ENCODE assay signal across 13 cellular contexts in genomic region chr20:38023181-38024085, GRCh38. TPM values are rescaled to one million over a fixed set of nuclear protein-coding genes. Genes with fewer than 3 reads are reported as not detected.
DNase-seq lines count a peak whose midpoint lies in the region; ATAC-seq, FAIRE-seq and TF ChIP-seq lines count a peak whose summit lies in the region.
"Had no signal": no experiment of that assay in that cellular context is flagged by ENCODE, and none has a peak within 500 bp of the region (broad histone marks: within the 10 kb centered on the region; RNA-seq: fewer than 3 reads in every experiment).

No MANE protein-coding gene starts in this region.

- H3K79me2 ChIP-seq in HepG2 (ENCODE audit: insufficient read depth, low read length): peaks cover 95% of the 10 kb centered on the region
- H3K79me2 ChIP-seq in MM.1S (ENCODE audit: low read length): peaks cover 96% of the 10 kb centered on the region

- POLR2A ChIA-PET in WTC11 (lab: Charles Lee) (no interaction called here), HepG2 (lab: Yijun Ruan, JAX) (interaction anchor here (2.5 kb wide), 1 partner anchor 10 kb away, joined by 23 read pairs; the partner anchor contains the start of genes RPRD1B and TTI1)

- CTCF ChIA-PET in WTC11 (lab: Charles Lee): no interaction called here
- CTCF ChIA-PET in HepG2 (lab: Yijun Ruan, JAX; ENCODE audit: low intra/inter-chr PET ratio, low total read pairs): no interaction called here

- peak; percentile 32 for FAIRE-seq in HepG2 (lab: Jason Lieb, UNC)
- FAIRE-seq: urothelium cell line had no signal

- H3K4me1 Mint-ChIP-seq in WTC11: peaks cover 9% of the 10 kb centered on the region

- H3K4me2 ChIP-seq in HepG2 (ENCODE audit: low read depth, low read length) (peak overlapping the region; percentile 29; the same call in 1 of the 2 replicates), MM.1S (ENCODE audit: low read depth, low read length) (no peak overlapping the region)

- TF ChIP-seq CTCF in WTC11 (IDR thresholded peaks at IDR 0.05): no peak
- TF ChIP-seq CTCF in HepG2 (CRISPR knock-in tag; IDR thresholded peaks at IDR 0.05): no peak
- TF ChIP-seq CTCF in MM.1S (IDR thresholded peaks at IDR 0.05; ENCODE audit: low read length): no peak
- TF ChIP-seq CTCF in colonic mucosa (IDR thresholded peaks at IDR 0.05): no peak

- 71% methylated on average over 5 of the region's 5 CpGs for WGBS in HepG2 (ENCODE audit: low lambda C conversion rate)

- H4K20me1 ChIP-seq in HepG2 (ENCODE audit: insufficient read depth, low read length): 0 out of 2 replicates have a peak, but pooled peaks cover 3% of the 10 kb centered on the region
- H4K20me1 ChIP-seq in MM.1S (ENCODE audit: insufficient read depth, low read length): no peaks in the 10 kb centered on the region

- BruUV-seq in HepG2 (replicated peaks; lab: Mats Ljungman, UMichigan): TSS peak; percentile 31

- no peaks in the 10 kb centered on the region for H3K27me3 Mint-ChIP-seq in WTC11 (ENCODE audit: low read depth)
- H3K27me3 Mint-ChIP-seq: activated CD4-positive, alpha-beta memory T cell treated with anti-CD3 and anti-CD28 coated beads for 36 hours; naive B cell had no signal

- H2AFZ ChIP-seq in HepG2 (ENCODE audit: low read length) (no peak overlapping the region), MM.1S (ENCODE audit: low read length) (no peak overlapping the region)

- H3K4me1 ChIP-seq in HepG2 (ENCODE audit: insufficient read depth, low read length) (peaks cover 48% of the 10 kb centered on the region), MM.1S (ENCODE audit: low read length) (no peaks in the 10 kb centered on the region), colonic mucosa (no peaks in the 10 kb centered on the region)
- H3K4me1 ChIP-seq: ascending aorta had no signal

- DNase-seq in AML-193 (lab: John Stamatoyannopoulos, UW): peak; percentile 31 to 58
- DNase-seq in WTC11 (ENCODE audit: low spot score): no peak
- peak; percentile 43 for DNase-seq in HepG2 (ENCODE audit: low spot score)
- no peak for DNase-seq in MM.1S
- no peak for DNase-seq in T-helper 2 cell
- DNase-seq in colonic mucosa: no peak
- DNase-seq: activated CD4-positive, alpha-beta memory T cell treated with anti-CD3 and anti-CD28 coated beads for 36 hours; head of caudate nucleus; naive B cell had no signal

- H3K9me3 ChIP-seq in HepG2 (ENCODE audit: low read length) (peaks cover 5% of the 10 kb centered on the region), MM.1S (replicated peaks; ENCODE audit: insufficient read depth, low read length) (no peaks in the 10 kb centered on the region), colonic mucosa (no peaks in the 10 kb centered on the region)

- TF ChIP-seq POLR2A in HepG2 (IDR thresholded peaks at IDR 0.05; ENCODE audit: insufficient read depth in 1 of 2, low read depth in 2 of 2, low read length in 2 of 2): no peak

- no peak overlapping the region for H3K4me3 Mint-ChIP-seq in WTC11
- H3K4me3 Mint-ChIP-seq: activated CD4-positive, alpha-beta memory T cell treated with anti-CD3 and anti-CD28 coated beads for 36 hours had no signal

- H3K4me3 ChIP-seq in HepG2 (replicated peaks in 1 of 3; ENCODE audit: insufficient read depth in 1 of 3, low read depth in 2 of 3, low read length in 3 of 3): no peak overlapping the region
- no peak overlapping the region for H3K4me3 ChIP-seq in MM.1S (ENCODE audit: low read length)
- no peak overlapping the region for H3K4me3 ChIP-seq in colonic mucosa
- H3K4me3 ChIP-seq: ascending aorta had no signal

- ATAC-seq in HG03354 (IDR thresholded peaks at IDR 0.05; ENCODE audit: poor library complexity, severe bottlenecking, unreplicated experiment) (peak; percentile 57), WTC11 (no peak), HepG2 (peak; percentile 82), HG03039 (IDR thresholded peaks at IDR 0.05; ENCODE audit: unreplicated experiment) (no peak)

- in situ Hi-C loops in HepG2 (cut with HindIII; ENCODE audit: extremely low pct_ligation_motif_present, low pct_unique_long_range_greater_than_20kb): no loop called here

- H3K9ac ChIP-seq in HepG2 (ENCODE audit: insufficient read depth, low read depth, low read length) (no peak overlapping the region), MM.1S (ENCODE audit: low read length) (no peak overlapping the region), colonic mucosa (ENCODE audit: low read depth in 2 of 2, low read length in 2 of 2) (no peak overlapping the region)

- H3K27ac Mint-ChIP-seq in WTC11: no peak overlapping the region
- H3K27ac Mint-ChIP-seq: activated CD4-positive, alpha-beta memory T cell treated with anti-CD3 and anti-CD28 coated beads for 36 hours had no signal

- TF ChIP-seq RAD21 in HepG2 (CRISPR knock-in tag; IDR thresholded peaks at IDR 0.05): no peak

- H3F3A ChIP-seq in MM.1S (ENCODE audit: insufficient read depth, low read length): no peaks in the 10 kb centered on the region

- H3K27ac ChIP-seq in HepG2 (ENCODE audit: extremely low read length, insufficient read depth, low read length): peak overlapping the region; percentile 15
- H3K27ac ChIP-seq in MM.1S (ENCODE audit: low read length): no peak overlapping the region
- H3K27ac ChIP-seq in colonic mucosa: no peak overlapping the region
- H3K27ac ChIP-seq: ascending aorta had no signal

- peaks cover 18% of the 10 kb centered on the region for H3K36me3 Mint-ChIP-seq in WTC11

- H3K9me2 ChIP-seq in MM.1S (replicated peaks; ENCODE audit: insufficient read depth, low read length): no peaks in the 10 kb centered on the region

- TF ChIP-seq EP300 in HepG2 (IDR thresholded peaks at IDR 0.05; ENCODE audit: low read depth in 2 of 2, low read length in 2 of 2) (no peak), HepG2 (CRISPR knock-in tag; IDR thresholded peaks at IDR 0.05; ENCODE audit: borderline replicate concordance) (0 out of 2 replicates have a peak, but pooled peaks have one; percentile 9)

- H3K9me3 Mint-ChIP-seq in WTC11: peaks cover 15% of the 10 kb centered on the region

- peaks cover 7 to 30% of the 10 kb centered on the region in 2 experiments for H3K36me3 ChIP-seq in HepG2 (replicated peaks in 1 of 2; ENCODE audit: control insufficient read depth in 1 of 2, insufficient read depth in 2 of 2, low read length in 2 of 2)
- H3K36me3 ChIP-seq in MM.1S (replicated peaks; ENCODE audit: insufficient read depth, low read length): peaks cover 6% of the 10 kb centered on the region
- H3K36me3 ChIP-seq in colonic mucosa: no peaks in the 10 kb centered on the region

- H3K27me3 ChIP-seq in HepG2 (ENCODE audit: control insufficient read depth in 1 of 2, insufficient read depth in 2 of 2, low read length in 2 of 2): no peaks in the 10 kb centered on the region
- no peaks in the 10 kb centered on the region for H3K27me3 ChIP-seq in MM.1S (replicated peaks; ENCODE audit: insufficient read depth, low read length)
- H3K27me3 ChIP-seq in colonic mucosa: no peaks in the 10 kb centered on the region
- H3K27me3 ChIP-seq: ascending aorta had no signal

- intact Hi-C loops in HepG2 (cut with micrococcal nuclease; ENCODE audit: unreplicated experiment): no loop called here
- intact Hi-C loops in colonic mucosa (cut with DNase I): no loop called here

RNA-seq across cellular contexts. Expression of gene TTI1, which starts 9.8 kb away (rescaled TPM):
- total RNA-seq in WTC11 (2021): 42.8 to 43.5 TPM (median 43.4 TPM) in 3 replicates
- total RNA-seq in HepG2 (2016; rRNA removed; fragmentation: Illumina TruSeq; extraction: Trizol): 39.8 and 51.7 TPM in 2 replicates
- 4.3 and 5.3 TPM in 2 replicates for total RNA-seq in HepG2 (2016; cell fraction: cytosol; rRNA removed; fragmentation: Illumina TruSeq; extraction: Trizol; ENCODE audit: low read depth)
- 39.0 and 48.3 TPM in 2 replicates for total RNA-seq in HepG2 (2016; cell fraction: insoluble cytoplasmic fraction; rRNA removed; fragmentation: Illumina TruSeq; extraction: Trizol)
- total RNA-seq in HepG2 (2016; cell fraction: membrane; rRNA removed; fragmentation: Illumina TruSeq; extraction: Trizol): 12.1 and 12.8 TPM in 2 replicates
- 53.4 and 63.7 TPM in 2 replicates for total RNA-seq in HepG2 (2016; cell fraction: nucleus; rRNA removed; fragmentation: Illumina TruSeq; extraction: Trizol)
- polyA plus RNA-seq in HepG2 (2011; rRNA removed): 21.5 and 22.9 TPM in 2 replicates
- 15.4 and 16.2 TPM in 2 replicates for polyA plus RNA-seq in HepG2 (2011; cell fraction: cytosol; rRNA removed)
- polyA plus RNA-seq in HepG2 (2011; cell fraction: nucleus; rRNA removed): 16.1 and 18.5 TPM in 2 replicates
- 15.4 and 20.9 TPM in 2 replicates for polyA plus RNA-seq in HepG2 (2012)
- polyA plus RNA-seq in HepG2 (2016; cell fraction: cytosol; fragmentation: Illumina TruSeq; extraction: Trizol; ENCODE audit: low read depth): 2.1 and 2.4 TPM in 2 replicates
- 23.2 and 30.3 TPM in 2 replicates for polyA plus RNA-seq in HepG2 (2016; cell fraction: insoluble cytoplasmic fraction; fragmentation: Illumina TruSeq; extraction: Trizol; ENCODE audit: low read depth)
- polyA plus RNA-seq in HepG2 (2016; cell fraction: membrane; fragmentation: Illumina TruSeq; extraction: Trizol; ENCODE audit: low read depth): 3.8 and 4.7 TPM in 2 replicates
- 32.5 and 34.5 TPM in 2 replicates for polyA plus RNA-seq in HepG2 (2016; cell fraction: nucleus; fragmentation: Illumina TruSeq; extraction: Trizol; ENCODE audit: insufficient read depth, low read depth)
- polyA minus RNA-seq in HepG2 (2011; rRNA and poly(A)+ RNA removed; ENCODE audit: low replicate concordance): 67.8 and 87.6 TPM in 2 replicates
- 20.3 and 23.7 TPM in 2 replicates for polyA minus RNA-seq in HepG2 (2011; cell fraction: cytosol; rRNA and poly(A)+ RNA removed)
- polyA minus RNA-seq in HepG2 (2011; cell fraction: nucleus; rRNA and poly(A)+ RNA removed): 72.5 and 93.6 TPM in 2 replicates
- total RNA-seq in colonic mucosa: 10 to 100 TPM; 10.2 to 23.0 TPM

RNA-seq across cellular contexts. Expression of gene RPRD1B, which starts 10.1 kb away (rescaled TPM):
- total RNA-seq in WTC11 (2021) (21.4 to 25.5 TPM (median 21.5 TPM) in 3 replicates), HepG2 (2016; rRNA removed; fragmentation: Illumina TruSeq; extraction: Trizol) (41.5 and 45.6 TPM in 2 replicates), colonic mucosa (10 to 100 TPM; 22.7 to 42.5 TPM)
- total RNA-seq in HepG2 (2016; cell fraction: cytosol; rRNA removed; fragmentation: Illumina TruSeq; extraction: Trizol; ENCODE audit: low read depth): 88.9 and 116 TPM in 2 replicates
- total RNA-seq in HepG2 (2016; cell fraction: insoluble cytoplasmic fraction; rRNA removed; fragmentation: Illumina TruSeq; extraction: Trizol): 39.5 and 44.6 TPM in 2 replicates
- total RNA-seq in HepG2 (2016; cell fraction: membrane; rRNA removed; fragmentation: Illumina TruSeq; extraction: Trizol): 25.9 and 26.4 TPM in 2 replicates
- total RNA-seq in HepG2 (2016; cell fraction: nucleus; rRNA removed; fragmentation: Illumina TruSeq; extraction: Trizol): 54.7 and 73.0 TPM in 2 replicates
- 29.7 and 31.1 TPM in 2 replicates for polyA plus RNA-seq in HepG2 (2011; rRNA removed)
- 16.3 and 23.0 TPM in 2 replicates for polyA plus RNA-seq in HepG2 (2011; cell fraction: cytosol; rRNA removed)
- polyA plus RNA-seq in HepG2 (2011; cell fraction: nucleus; rRNA removed): 23.9 and 28.8 TPM in 2 replicates
- 25.6 and 28.2 TPM in 2 replicates for polyA plus RNA-seq in HepG2 (2012)
- 1.9 and 2.1 TPM in 2 replicates for polyA plus RNA-seq in HepG2 (2016; cell fraction: cytosol; fragmentation: Illumina TruSeq; extraction: Trizol; ENCODE audit: low read depth)
- 40.0 and 47.0 TPM in 2 replicates for polyA plus RNA-seq in HepG2 (2016; cell fraction: insoluble cytoplasmic fraction; fragmentation: Illumina TruSeq; extraction: Trizol; ENCODE audit: low read depth)
- polyA plus RNA-seq in HepG2 (2016; cell fraction: membrane; fragmentation: Illumina TruSeq; extraction: Trizol; ENCODE audit: low read depth): 7.1 and 7.5 TPM in 2 replicates
- 61.9 and 76.1 TPM in 2 replicates for polyA plus RNA-seq in HepG2 (2016; cell fraction: nucleus; fragmentation: Illumina TruSeq; extraction: Trizol; ENCODE audit: insufficient read depth, low read depth)
- polyA minus RNA-seq in HepG2 (2011; rRNA and poly(A)+ RNA removed; ENCODE audit: low replicate concordance): 39.2 and 72.4 TPM in 2 replicates
- 36.2 and 48.9 TPM in 2 replicates for polyA minus RNA-seq in HepG2 (2011; cell fraction: cytosol; rRNA and poly(A)+ RNA removed)
- polyA minus RNA-seq in HepG2 (2011; cell fraction: nucleus; rRNA and poly(A)+ RNA removed): 98.0 and 104 TPM in 2 replicates

Comparison
In these comparisons a context has a peak if more than half of its experiments do, and no peak if none do; other contexts are left out.
1. DNase-seq: peak in AML-193 (2 of 2) and HepG2 (single experiment); none in WTC11 (single experiment), MM.1S (single experiment), T-helper 2 cell (0 of 5) and colonic mucosa (single experiment).
2. ATAC-seq: peak in HG03354 (single experiment) and HepG2 (single experiment); none in WTC11 (single experiment) and HG03039 (single experiment).